Comparison of ENCODE assay signal across 2 cellular contexts in genomic region chr9:125468646-125469045, GRCh38.
TF ChIP-seq lines count a peak whose summit lies in the region.

No MANE protein-coding gene starts in this region.

TF ChIP-seq in liver, 16 proteins besides CTCF, POLR2A, EP300 and RAD21 (continued from another document):
- TF ChIP-seq HNF4A (conservative IDR thresholded peaks at IDR 0.05) (peak; percentile 50 to 74), FOXA1 (IDR thresholded peaks at IDR 0.05) (peak; percentile 51), FOXA2 (IDR thresholded peaks at IDR 0.05) (peak; percentile 40), YY1 (IDR thresholded peaks at IDR 0.05) (peak; percentile 74), GABPA (IDR thresholded peaks at IDR 0.05 in 1 of 2, conservative IDR thresholded peaks at IDR 0.05 in 1 of 2) (no peak), NR2F2 (IDR thresholded peaks at IDR 0.05) (no peak), SP1 (IDR thresholded peaks at IDR 0.05) (peak; percentile 43), RXRA (IDR thresholded peaks at IDR 0.05) (peak; percentile 96 to 98), ATF3 (IDR thresholded peaks at IDR 0.05) (no peak), HNF4G (IDR thresholded peaks at IDR 0.05) (no peak), EGR1 (IDR thresholded peaks at IDR 0.05; ENCODE audit: low read depth in 2 of 2) (no peak), TAF1 (conservative IDR thresholded peaks at IDR 0.05) (no peak), REST (IDR thresholded peaks at IDR 0.05) (no peak), MAX (IDR thresholded peaks at IDR 0.05) (peak; percentile 59), JUND (IDR thresholded peaks at IDR 0.05) (peak in 1 of 2 donors; percentile 44)
TF ChIP-seq in liver: peak in this region for 9.

TF ChIP-seq in HepG2, 621 proteins besides CTCF, POLR2A, EP300 and RAD21 (continued from another document):
- TF ChIP-seq ZNF276 (CRISPR knock-in tag; IDR thresholded peaks at IDR 0.05; ENCODE audit: low read depth) (no peak), TIGD3 (CRISPR knock-in tag; IDR thresholded peaks at IDR 0.05; ENCODE audit: borderline replicate concordance) (no peak), PAWR (CRISPR knock-in tag; IDR thresholded peaks at IDR 0.05; ENCODE audit: borderline replicate concordance) (no peak), ZNF10 (CRISPR knock-in tag; IDR thresholded peaks at IDR 0.05; ENCODE audit: borderline replicate concordance, low read depth) (no peak), YEATS2 (CRISPR knock-in tag; IDR thresholded peaks at IDR 0.05; ENCODE audit: borderline replicate concordance) (no peak), CHD4 (IDR thresholded peaks at IDR 0.05; ENCODE audit: borderline replicate concordance, low read length) (no peak), HMGXB4 (CRISPR knock-in tag; IDR thresholded peaks at IDR 0.05; ENCODE audit: borderline replicate concordance in 1 of 2, low read depth in 1 of 2) (no peak), SPEN (CRISPR knock-in tag; IDR thresholded peaks at IDR 0.05; ENCODE audit: low read depth) (no peak), GATA4 (IDR thresholded peaks at IDR 0.05; ENCODE audit: borderline replicate concordance, low read depth) (no peak), HNRNPK (IDR thresholded peaks at IDR 0.05; ENCODE audit: low read depth, low read length, poor library complexity, severe bottlenecking) (no peak)
